In genomic region chr13:46605824-46606554, GRCh38 we compare ENCODE assay signal across 1 cellular context.
TF ChIP-seq lines count a peak whose summit lies in the region.

No MANE protein-coding gene starts in this region.

TF ChIP-seq in GM23338, 12 proteins besides CTCF, POLR2A, EP300 and RAD21 (continued from another document):
- TF ChIP-seq EZH2phosphoT487 (IDR thresholded peaks at IDR 0.05; ENCODE audit: unreplicated experiment) (no peak), STAT1 (IDR thresholded peaks at IDR 0.05; ENCODE audit: unreplicated experiment) (no peak), ZNF114 (CRISPR knock-in tag; IDR thresholded peaks at IDR 0.05) (no peak), NANOG (IDR thresholded peaks at IDR 0.05; ENCODE audit: borderline replicate concordance) (no peak), EZH2 (IDR thresholded peaks at IDR 0.05; ENCODE audit: low read depth, unreplicated experiment) (no peak), CREB1 (CRISPR knock-in tag; IDR thresholded peaks at IDR 0.05; ENCODE audit: low read depth) (no peak)
